Comparison of ENCODE assay signal across 8 cellular contexts in the genomic region with DNA sequence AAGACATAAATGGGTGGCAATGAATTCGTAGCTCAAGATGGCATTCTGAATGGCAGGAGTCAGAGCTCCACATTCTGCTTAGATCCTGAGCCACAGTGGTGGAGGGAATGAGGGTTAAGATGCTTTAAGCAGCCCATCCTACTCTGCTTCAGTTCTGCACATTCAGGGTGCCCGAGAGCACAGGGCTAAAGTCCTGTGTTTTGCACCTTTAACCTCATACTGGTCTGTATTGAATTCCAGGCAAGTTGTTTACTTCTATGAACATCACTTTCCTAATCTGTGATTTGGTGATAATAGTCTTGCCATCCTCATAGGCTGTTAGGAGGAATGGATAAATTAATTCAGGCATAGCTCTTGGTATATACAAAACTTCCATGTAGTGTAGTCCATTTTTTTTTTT.
"Had no signal": no experiment of that assay in that cellular context is flagged by ENCODE, and none has a peak within 500 bp of the region (broad histone marks: within the 10 kb centered on the region; RNA-seq: fewer than 3 reads in every experiment).

No MANE protein-coding gene starts in this region.

- FAIRE-seq: H1, H54, K562 had no signal

- ATAC-seq: GM23338, K562 had no signal

- H3K4me3 ChIP-seq: GM23338, K562 had no signal

- H3K4me2 ChIP-seq: GM23338 had no signal

- H3K27ac ChIP-seq: HL-60 had no signal

- H2AFZ ChIP-seq: GM23338 had no signal

- DNase-seq: H9, HCEC 1CT, IMR-90 had no signal
